In genomic region chr4:184420402-184420801, GRCh38 we compare ENCODE assay signal across 14 cellular contexts. TPM values are rescaled to one million over a fixed set of nuclear protein-coding genes. Genes with fewer than 3 reads are reported as not detected.
A peak's percentile ranks its signal among the peaks of the same experiment; 100 is the strongest.
DNase-seq lines count a peak whose midpoint lies in the region; ATAC-seq lines count a peak whose summit lies in the region.
"Had no signal": no experiment of that assay in that cellular context is flagged by ENCODE, and none has a peak within 500 bp of the region (broad histone marks: within the 10 kb centered on the region; RNA-seq: fewer than 3 reads in every experiment).

No MANE protein-coding gene starts in this region.

- no peak for ATAC-seq in CD4-positive, CD25-positive, alpha-beta regulatory T cell (ENCODE audit: low read depth in 2 of 2)
- peak; percentile 23 for ATAC-seq in GM18868 (IDR thresholded peaks at IDR 0.05; ENCODE audit: unreplicated experiment)
- ATAC-seq in effector memory CD8-positive, alpha-beta T cell (replicated peaks) = peak; percentile 25
- ATAC-seq in HG03460 (IDR thresholded peaks at IDR 0.05; ENCODE audit: unreplicated experiment) = no peak
- ATAC-seq in GM21381 (IDR thresholded peaks at IDR 0.05; ENCODE audit: unreplicated experiment) = no peak
- ATAC-seq: Right ventricle myocardium inferior had no signal

- peak overlapping the region; percentile 8 to 84 (median 82) for H3K4me3 Mint-ChIP-seq in CD4-positive, CD25-positive, alpha-beta regulatory T cell
- peak overlapping the region; percentile 61 to 75 for H3K4me3 Mint-ChIP-seq in effector memory CD8-positive, alpha-beta T cell

- H3K27me3 Mint-ChIP-seq in CD4-positive, CD25-positive, alpha-beta regulatory T cell = no peaks in the 10 kb centered on the region
- no peaks in the 10 kb centered on the region for H3K27me3 Mint-ChIP-seq in effector memory CD8-positive, alpha-beta T cell

- peak overlapping the region; percentile 77 for H3K4me3 ChIP-seq in CD4-positive, CD25-positive, alpha-beta regulatory T cell (ENCODE audit: low read depth, low read length)

- H3K27me3 ChIP-seq in CD4-positive, CD25-positive, alpha-beta regulatory T cell (ENCODE audit: control insufficient read depth, insufficient read depth, low read length) = no peaks in the 10 kb centered on the region

- H3K36me3 Mint-ChIP-seq in CD4-positive, CD25-positive, alpha-beta regulatory T cell = peaks cover 54% of the 10 kb centered on the region
- peaks cover 30% of the 10 kb centered on the region for H3K36me3 Mint-ChIP-seq in effector memory CD8-positive, alpha-beta T cell (ENCODE audit: insufficient read depth)

- H3K4me1 Mint-ChIP-seq in CD4-positive, CD25-positive, alpha-beta regulatory T cell = peaks cover 38 to 89% (median 68%) of the 10 kb centered on the region in 4 donors
- H3K4me1 Mint-ChIP-seq in effector memory CD8-positive, alpha-beta T cell (ENCODE audit: low read depth in 2 of 2) = peaks cover 54 to 59% of the 10 kb centered on the region in 2 donors

- no peak for DNase-seq in CD4-positive, CD25-positive, alpha-beta regulatory T cell
- DNase-seq in SK-MEL-5 (ENCODE audit: low read depth, low spot score) = peak; percentile 90
- no peak for DNase-seq in effector memory CD8-positive, alpha-beta T cell
- DNase-seq in superior temporal gyrus (ENCODE audit: extremely low spot score) = no peak
- DNase-seq in T1000 (lab: John Stamatoyannopoulos, UW) = no peak
- DNase-seq: activated CD4-positive, CD25-positive, alpha-beta regulatory T cell; C1 segment of cervical spinal cord; GF-D8; NCI-H1436; NCI-H524 treated with DMSO at 0.1 percent for 48 hours had no signal

- H3K4me1 ChIP-seq in CD4-positive, CD25-positive, alpha-beta regulatory T cell (ENCODE audit: control insufficient read depth, insufficient read depth, low read length, poor library complexity, severe bottlenecking) = peaks cover 58% of the 10 kb centered on the region

- H3K9me3 ChIP-seq in CD4-positive, CD25-positive, alpha-beta regulatory T cell (ENCODE audit: control insufficient read depth in 2 of 2, low read length in 2 of 2) = no peaks in the 10 kb centered on the region

- H3K27ac ChIP-seq in CD4-positive, CD25-positive, alpha-beta regulatory T cell (ENCODE audit: insufficient read depth, low read length, poor library complexity, severe bottlenecking) = peak overlapping the region; percentile 65

- in situ Hi-C loops in SK-MEL-5 (cut with HindIII; ENCODE audit: low pct_unique_long_range_greater_than_20kb, low sequenced_read_pairs) = no loop called here

- H3K27ac Mint-ChIP-seq in CD4-positive, CD25-positive, alpha-beta regulatory T cell = peak overlapping the region; percentile 57 to 97 (median 92)
- peak overlapping the region; percentile 82 to 84 for H3K27ac Mint-ChIP-seq in effector memory CD8-positive, alpha-beta T cell

- H3K9me3 Mint-ChIP-seq in CD4-positive, CD25-positive, alpha-beta regulatory T cell = peaks cover 0 to 4% (median 0%) of the 10 kb centered on the region in 7 donors
- peaks cover 0 to 2% of the 10 kb centered on the region in 2 donors for H3K9me3 Mint-ChIP-seq in effector memory CD8-positive, alpha-beta T cell

- peaks cover 35% of the 10 kb centered on the region for H3K36me3 ChIP-seq in CD4-positive, CD25-positive, alpha-beta regulatory T cell (ENCODE audit: control insufficient read depth, insufficient read depth, low read length)

RNA-seq across cellular contexts. Expression of gene IRF2, which starts 53.9 kb away (rescaled TPM):
- 63.4 TPM for total RNA-seq in CD4-positive, CD25-positive, alpha-beta regulatory T cell
- 100 to 1,000 TPM in 2 of 4 donors, 10 to 100 TPM in 2; 96.8 to 112 (median 102) TPM for polyA plus RNA-seq in CD4-positive, CD25-positive, alpha-beta regulatory T cell
- 37.0 and 38.1 TPM in 2 replicates for total RNA-seq in SK-MEL-5 (2014; rRNA removed; shearing (Covaris generic))
- 40.4 and 45.1 TPM in 2 replicates for polyA plus RNA-seq in SK-MEL-5 (2015; cell fraction: cytosol; rRNA removed)
- 22.6 and 26.8 TPM in 2 replicates for polyA plus RNA-seq in SK-MEL-5 (2015; cell fraction: nucleus; rRNA removed)

Comparison
In these comparisons a context has a peak if more than half of its experiments do, and no peak if none do; other contexts are left out.
1. ATAC-seq: peak in GM18868 (single experiment) and effector memory CD8-positive, alpha-beta T cell (single experiment); none in CD4-positive, CD25-positive, alpha-beta regulatory T cell (0 of 2), HG03460 (single experiment) and GM21381 (single experiment).